ENCODE assay signal across 9 cellular contexts in genomic region chr19:54191671-54192453, GRCh38. TPM values are rescaled to one million over a fixed set of nuclear protein-coding genes. Genes with fewer than 3 reads are reported as not detected.
DNase-seq lines count a peak whose midpoint lies in the region; ATAC-seq, FAIRE-seq and TF ChIP-seq lines count a peak whose summit lies in the region.
"Had no signal": no experiment of that assay in that cellular context is flagged by ENCODE, and none has a peak within 500 bp of the region (broad histone marks: within the 10 kb centered on the region; RNA-seq: fewer than 3 reads in every experiment).

No MANE protein-coding gene starts in this region.

- peaks cover 30% of the 10 kb centered on the region for H3K36me3 Mint-ChIP-seq in activated CD4-positive, alpha-beta T cell treated with anti-CD3 and anti-CD28 coated beads for 36 hours (ENCODE audit: low read depth)
- H3K36me3 Mint-ChIP-seq in activated T-helper 17 cell treated with anti-CD3 and anti-CD28 coated beads, Interleukin-2, amount 50 U/mL, for 72 hours (ENCODE audit: low read depth) = peaks cover 56% of the 10 kb centered on the region

- dilution Hi-C loops in keratinocyte (cut with MboI; ENCODE audit: extremely low pct_ligation_motif_present, low sequenced_read_pairs) = no loop called here

- CTCF ChIA-PET in activated CD4-positive, alpha-beta T cell treated with anti-CD3 and anti-CD28 coated beads for 36 hours (lab: Charles Lee) = interaction anchor here (0.6 to 1.5 kb wide), 3 partner anchors 33 to 1142 kb away, joined by 3 to 9 read pairs (median 4); partner anchors contain the start of gene LENG1

- peaks cover 17% of the 10 kb centered on the region for H3K4me1 ChIP-seq in keratinocyte (ENCODE audit: control insufficient read depth, extremely low read depth, insufficient read depth, low read length)
- peaks cover 14 to 28% of the 10 kb centered on the region in 2 donors for H3K4me1 ChIP-seq in thoracic aorta (ENCODE audit: control insufficient read depth in 1 of 2, low read depth in 2 of 2)

- H3K9me1 ChIP-seq in keratinocyte (ENCODE audit: control insufficient read depth, extremely low read depth, insufficient read depth, low read length) = no peaks in the 10 kb centered on the region

- H3K4me1 Mint-ChIP-seq in activated CD4-positive, alpha-beta T cell treated with anti-CD3 and anti-CD28 coated beads for 36 hours = peaks cover 32% of the 10 kb centered on the region
- peaks cover 15% of the 10 kb centered on the region for H3K4me1 Mint-ChIP-seq in activated T-helper 17 cell treated with anti-CD3 and anti-CD28 coated beads, Interleukin-2, amount 50 U/mL, for 72 hours

- H3K4me3 ChIP-seq in keratinocyte (ENCODE audit: control insufficient read depth in 2 of 3, extremely low read depth in 1 of 3, insufficient read depth in 2 of 3, low read depth in 1 of 3, low read length in 3 of 3) (peak overlapping the region; percentile 68 to 95 (median 88)), thoracic aorta (peak overlapping the region; percentile 85)

- DNase-seq in activated CD4-positive, alpha-beta T cell treated with anti-CD3 and anti-CD28 coated beads for 36 hours = no peak
- no peak for DNase-seq in activated CD4-positive, alpha-beta T cell treated with anti-CD3 and anti-CD28 coated beads for 1 hour
- DNase-seq in keratinocyte (ENCODE audit: low read depth, low spot score) = no peak
- no peak for DNase-seq in thoracic aorta (ENCODE audit: low spot score)
- DNase-seq in SHP77 treated with DMSO at 0.1 percent for 48 hours (lab: John Stamatoyannopoulos, UW) = no peak
- no peak for DNase-seq in SKM-1 treated with dmso at 0.1 percent for 144 hours (lab: John Stamatoyannopoulos, UW; ENCODE audit: unreplicated experiment)

- TF ChIP-seq CTCF in keratinocyte (optimal IDR thresholded peaks at IDR 0.05 in 1 of 3, IDR thresholded peaks at IDR 0.05 in 1 of 3, conservative IDR thresholded peaks at IDR 0.05 in 1 of 3; ENCODE audit: extremely low read depth in 1 of 3, insufficient read depth in 2 of 3, low read length in 3 of 3) = no peak
- TF ChIP-seq CTCF in thoracic aorta (IDR thresholded peaks at IDR 0.05) = no peak

- intact Hi-C loops in activated CD4-positive, alpha-beta T cell treated with anti-CD3 and anti-CD28 coated beads for 36 hours (cut with DNase I, micrococcal nuclease) = loop anchor here (1.0 to 10.0 kb wide), 7 partner anchors 8 to 1463 kb away; partner anchors contain the start of genes MYADM (in 1 of the 2), RPL28 (in 1 of the 2), RPS9 (in 1 of the 2) and TMEM238 (in 1 of the 2)

- H3K9me3 Mint-ChIP-seq in activated CD4-positive, alpha-beta T cell treated with anti-CD3 and anti-CD28 coated beads for 36 hours (ENCODE audit: low read depth) = no peaks in the 10 kb centered on the region
- H3K9me3 Mint-ChIP-seq in activated T-helper 17 cell treated with anti-CD3 and anti-CD28 coated beads, Interleukin-2, amount 50 U/mL, for 72 hours = no peaks in the 10 kb centered on the region

- POLR2A ChIA-PET in activated CD4-positive, alpha-beta T cell treated with anti-CD3 and anti-CD28 coated beads for 36 hours (lab: Charles Lee) = interaction anchor here (3.0 to 4.2 kb wide), 3 partner anchors 10 to 54 kb away, joined by 32 to 75 read pairs (median 35); partner anchors contain the start of genes CNOT3 and RPS9

- H3K27ac Mint-ChIP-seq in activated CD4-positive, alpha-beta T cell treated with anti-CD3 and anti-CD28 coated beads for 36 hours = peak overlapping the region; percentile 83
- H3K27ac Mint-ChIP-seq in activated T-helper 17 cell treated with anti-CD3 and anti-CD28 coated beads, Interleukin-2, amount 50 U/mL, for 72 hours = peak overlapping the region; percentile 79

- H3K9me3 ChIP-seq in keratinocyte (ENCODE audit: control insufficient read depth, low read depth, low read length) (no peaks in the 10 kb centered on the region), thoracic aorta (no peaks in the 10 kb centered on the region)

- H3K9ac ChIP-seq in keratinocyte (ENCODE audit: control insufficient read depth, extremely low read depth, insufficient read depth, low read length) = peak overlapping the region; percentile 99

- H3K27ac ChIP-seq in keratinocyte (ENCODE audit: control insufficient read depth, insufficient read depth, low read length) (peak overlapping the region; percentile 99), thoracic aorta (peak overlapping the region; percentile 99)

- H3K27me3 ChIP-seq in keratinocyte (ENCODE audit: control insufficient read depth, extremely low read depth, insufficient read depth, low read length) = no peaks in the 10 kb centered on the region
- no peaks in the 10 kb centered on the region for H3K27me3 ChIP-seq in thoracic aorta (replicated peaks; ENCODE audit: insufficient read depth)

- H3K36me3 ChIP-seq in keratinocyte (ENCODE audit: control insufficient read depth in 2 of 2, extremely low read depth in 1 of 2, insufficient read depth in 2 of 2, low read length in 2 of 2) (peaks cover 10 to 14% of the 10 kb centered on the region in 2 experiments), thoracic aorta (peaks cover 9% of the 10 kb centered on the region)

- H3K4me2 ChIP-seq in keratinocyte (ENCODE audit: control insufficient read depth, extremely low read depth, insufficient read depth, low read depth, low read length) = peak overlapping the region; percentile 95

- H4K20me1 ChIP-seq in keratinocyte (ENCODE audit: control insufficient read depth, extremely low read depth, insufficient read depth, low read length) = no peaks in the 10 kb centered on the region

- H3K79me2 ChIP-seq in keratinocyte (ENCODE audit: control insufficient read depth, insufficient read depth, low read length) = peaks cover 40% of the 10 kb centered on the region

- H3K27me3 Mint-ChIP-seq in activated CD4-positive, alpha-beta T cell treated with anti-CD3 and anti-CD28 coated beads for 36 hours = no peaks in the 10 kb centered on the region
- no peaks in the 10 kb centered on the region for H3K27me3 Mint-ChIP-seq in activated T-helper 17 cell treated with anti-CD3 and anti-CD28 coated beads, Interleukin-2, amount 50 U/mL, for 72 hours

- FAIRE-seq in keratinocyte (lab: Jason Lieb, UNC) = no peak
- FAIRE-seq: G401.6 had no signal

- no peak for ATAC-seq in activated CD4-positive, alpha-beta T cell treated with anti-CD3 and anti-CD28 coated beads for 36 hours
- no peak for ATAC-seq in activated T-helper 17 cell treated with anti-CD3 and anti-CD28 coated beads, Interleukin-2, amount 50 U/mL, for 72 hours (replicated peaks)
- no peak for ATAC-seq in thoracic aorta (ENCODE audit: insufficient number of reproducible peaks, low FRiP score, low read depth)
- ATAC-seq in GM21786 (IDR thresholded peaks at IDR 0.05; ENCODE audit: unreplicated experiment) = no peak

- H3K4me3 Mint-ChIP-seq in activated CD4-positive, alpha-beta T cell treated with anti-CD3 and anti-CD28 coated beads for 36 hours = peak overlapping the region; percentile 76
- H3K4me3 Mint-ChIP-seq in activated T-helper 17 cell treated with anti-CD3 and anti-CD28 coated beads, Interleukin-2, amount 50 U/mL, for 72 hours = peak overlapping the region; percentile 87

- peak overlapping the region; percentile 88 for H2AFZ ChIP-seq in keratinocyte (ENCODE audit: control insufficient read depth, low read length)

RNA-seq across cellular contexts. Expression of gene TSEN34, which starts 0.8 kb away (rescaled TPM):
- 10 to 100 TPM in 1 of 2 experiments, 1 to 10 TPM in 1; 8.3 to 12.1 TPM for total RNA-seq in activated CD4-positive, alpha-beta T cell treated with anti-CD3 and anti-CD28 coated beads for 36 hours
- total RNA-seq in activated T-helper 17 cell treated with anti-CD3 and anti-CD28 coated beads, Interleukin-2, amount 50 U/mL, for 72 hours = 10 to 100 TPM; 14.3 to 16.7 TPM
- 36.5 to 49.7 TPM (median 40.5 TPM) in 3 replicates for polyA plus RNA-seq in keratinocyte
- polyA plus RNA-seq in keratinocyte (2011; ENCODE audit: low read depth) = 8.1 TPM
- 30.5 and 56.0 TPM in 2 replicates for polyA plus RNA-seq in keratinocyte (2011; cell fraction: cytosol; rRNA removed)
- 22.0 and 30.1 TPM in 2 replicates for polyA plus RNA-seq in keratinocyte (2011; cell fraction: nucleus; rRNA removed)
- polyA plus RNA-seq in keratinocyte (2012; ENCODE audit: low replicate concordance) = 22.8 and 48.0 TPM in 2 replicates
- 22.7 to 39.1 TPM (median 33.0 TPM) in 3 replicates for polyA minus RNA-seq in keratinocyte
- 60.6 TPM for polyA minus RNA-seq in keratinocyte (2011; cell fraction: cytosol; rRNA and poly(A)+ RNA removed)
- polyA minus RNA-seq in keratinocyte (2011; cell fraction: nucleus; rRNA and poly(A)+ RNA removed) = 11.6 and 14.2 TPM in 2 replicates
- total RNA-seq in thoracic aorta = 10 to 100 TPM; 38.5 to 60.7 TPM

RNA-seq across cellular contexts. Expression of gene MBOAT7, which starts 2.5 kb away (rescaled TPM):
- 10 to 100 TPM; 74.9 to 96.1 TPM for total RNA-seq in activated CD4-positive, alpha-beta T cell treated with anti-CD3 and anti-CD28 coated beads for 36 hours
- 10 to 100 TPM; 58.6 to 65.9 TPM for total RNA-seq in activated T-helper 17 cell treated with anti-CD3 and anti-CD28 coated beads, Interleukin-2, amount 50 U/mL, for 72 hours
- 41.3 to 70.2 TPM (median 62.7 TPM) in 3 replicates for polyA plus RNA-seq in keratinocyte
- 6.9 TPM for polyA plus RNA-seq in keratinocyte (2011; ENCODE audit: low read depth)
- polyA plus RNA-seq in keratinocyte (2011; cell fraction: cytosol; rRNA removed) = 40.0 and 79.8 TPM in 2 replicates
- polyA plus RNA-seq in keratinocyte (2011; cell fraction: nucleus; rRNA removed) = 146 and 213 TPM in 2 replicates
- 54.1 and 120 TPM in 2 replicates for polyA plus RNA-seq in keratinocyte (2012; ENCODE audit: low replicate concordance)
- 41.1 to 132 TPM (median 55.3 TPM) in 3 replicates for polyA minus RNA-seq in keratinocyte
- polyA minus RNA-seq in keratinocyte (2011; cell fraction: cytosol; rRNA and poly(A)+ RNA removed) = 195 TPM
- polyA minus RNA-seq in keratinocyte (2011; cell fraction: nucleus; rRNA and poly(A)+ RNA removed) = 158 and 173 TPM in 2 replicates
- total RNA-seq in thoracic aorta = 10 to 100 TPM; 46.0 to 61.1 TPM

RNA-seq across cellular contexts. Expression of gene RPS9, which starts 8.8 kb away (rescaled TPM):
- total RNA-seq in activated CD4-positive, alpha-beta T cell treated with anti-CD3 and anti-CD28 coated beads for 36 hours = 1,000 to 10,000 TPM; 1,400 to 1,725 TPM
- 1,000 to 10,000 TPM; 1,453 to 1,547 TPM for total RNA-seq in activated T-helper 17 cell treated with anti-CD3 and anti-CD28 coated beads, Interleukin-2, amount 50 U/mL, for 72 hours
- 1,666 to 2,598 TPM (median 1,866 TPM) in 3 replicates for polyA plus RNA-seq in keratinocyte
- polyA plus RNA-seq in keratinocyte (2011; ENCODE audit: low read depth) = 468 TPM
- 1,169 and 2,467 TPM in 2 replicates for polyA plus RNA-seq in keratinocyte (2011; cell fraction: cytosol; rRNA removed)
- polyA plus RNA-seq in keratinocyte (2011; cell fraction: nucleus; rRNA removed) = 562 and 695 TPM in 2 replicates
- 2,423 and 2,469 TPM in 2 replicates for polyA plus RNA-seq in keratinocyte (2012; ENCODE audit: low replicate concordance)
- polyA minus RNA-seq in keratinocyte = 519 to 770 TPM (median 701 TPM) in 3 replicates
- 1,006 TPM for polyA minus RNA-seq in keratinocyte (2011; cell fraction: cytosol; rRNA and poly(A)+ RNA removed)
- polyA minus RNA-seq in keratinocyte (2011; cell fraction: nucleus; rRNA and poly(A)+ RNA removed) = 236 and 249 TPM in 2 replicates
- total RNA-seq in thoracic aorta = 1,000 to 10,000 TPM; 1,017 to 1,395 TPM

RNA-seq across cellular contexts. Expression of gene TMC4, which starts 18.9 kb away (rescaled TPM):
- under 1 TPM; 0.39 to 0.55 TPM for total RNA-seq in activated CD4-positive, alpha-beta T cell treated with anti-CD3 and anti-CD28 coated beads for 36 hours
- 1 to 10 TPM; 1.0 to 1.1 TPM for total RNA-seq in activated T-helper 17 cell treated with anti-CD3 and anti-CD28 coated beads, Interleukin-2, amount 50 U/mL, for 72 hours
- polyA plus RNA-seq in keratinocyte = 1.5 to 2.2 TPM (median 1.8 TPM) in 3 replicates
- 2.8 TPM for polyA plus RNA-seq in keratinocyte (2011; ENCODE audit: low read depth)
- polyA plus RNA-seq in keratinocyte (2011; cell fraction: cytosol; rRNA removed) = 1.0 and 2.2 TPM in 2 replicates
- polyA plus RNA-seq in keratinocyte (2011; cell fraction: nucleus; rRNA removed) = 10.2 and 10.8 TPM in 2 replicates
- 4.5 and 6.4 TPM in 2 replicates for polyA plus RNA-seq in keratinocyte (2012; ENCODE audit: low replicate concordance)
- polyA minus RNA-seq in keratinocyte = 1.7 to 3.1 TPM (median 2.9 TPM) in 3 replicates
- 2.3 TPM for polyA minus RNA-seq in keratinocyte (2011; cell fraction: cytosol; rRNA and poly(A)+ RNA removed)
- polyA minus RNA-seq in keratinocyte (2011; cell fraction: nucleus; rRNA and poly(A)+ RNA removed) = 2.1 and 2.6 TPM in 2 replicates
- total RNA-seq in thoracic aorta = 1 to 10 TPM in 1 of 2 donors, under 1 TPM in 1; 0.41 to 7.8 TPM

RNA-seq across cellular contexts. Expression of gene LILRB3, which starts 30.9 kb away (rescaled TPM):
- total RNA-seq in activated CD4-positive, alpha-beta T cell treated with anti-CD3 and anti-CD28 coated beads for 36 hours = not detected
- 1 to 10 TPM in 1 of 2 donors, under 1 TPM in 1; 0.85 to 1.8 TPM for total RNA-seq in activated T-helper 17 cell treated with anti-CD3 and anti-CD28 coated beads, Interleukin-2, amount 50 U/mL, for 72 hours
- not detected in 3 replicates for polyA plus RNA-seq in keratinocyte
- polyA plus RNA-seq in keratinocyte (2011; ENCODE audit: low read depth) = not detected
- polyA plus RNA-seq in keratinocyte (2011; cell fraction: cytosol; rRNA removed) = not detected in 2 replicates
- not detected in 2 replicates for polyA plus RNA-seq in keratinocyte (2011; cell fraction: nucleus; rRNA removed)
- polyA plus RNA-seq in keratinocyte (2012; ENCODE audit: low replicate concordance) = not detected in 2 replicates
- not detected in 3 replicates for polyA minus RNA-seq in keratinocyte
- polyA minus RNA-seq in keratinocyte (2011; cell fraction: cytosol; rRNA and poly(A)+ RNA removed) = not detected
- not detected in 2 replicates for polyA minus RNA-seq in keratinocyte (2011; cell fraction: nucleus; rRNA and poly(A)+ RNA removed)
- 10 to 100 TPM; 21.9 to 71.5 TPM for total RNA-seq in thoracic aorta
